Comparison of ENCODE assay signal across 9 cellular contexts in genomic region chr11:118914178-118914918, GRCh38. TPM values are rescaled to one million over a fixed set of nuclear protein-coding genes. Genes with fewer than 3 reads are reported as not detected.
A peak's percentile ranks its signal among the peaks of the same experiment; 100 is the strongest.
DNase-seq lines count a peak whose midpoint lies in the region; ATAC-seq and TF ChIP-seq lines count a peak whose summit lies in the region.
"Had no signal": no experiment of that assay in that cellular context is flagged by ENCODE, and none has a peak within 500 bp of the region (broad histone marks: within the 10 kb centered on the region; RNA-seq: fewer than 3 reads in every experiment).

No MANE protein-coding gene starts in this region.

- intact Hi-C loops in lower lobe of right lung (cut with DNase I), result no loop called here

- ATAC-seq in lower lobe of right lung (no peak), GM21390 (IDR thresholded peaks at IDR 0.05; ENCODE audit: unreplicated experiment) (no peak)

- H3K36me3 ChIP-seq in lower lobe of right lung, result no peaks in the 10 kb centered on the region
- peaks cover 0 to 2% of the 10 kb centered on the region in 2 donors for H3K36me3 ChIP-seq in stomach smooth muscle (ENCODE audit: control insufficient read depth in 2 of 2, insufficient read depth in 2 of 2, low read length in 2 of 2)

- H3K27me3 ChIP-seq in lower lobe of right lung (ENCODE audit: low read depth) (no peaks in the 10 kb centered on the region), stomach smooth muscle (ENCODE audit: control insufficient read depth in 1 of 2, insufficient read depth in 2 of 2, low read length in 2 of 2) (no peaks in the 10 kb centered on the region)

- H3K9me3 ChIP-seq in lower lobe of right lung (no peaks in the 10 kb centered on the region), stomach smooth muscle (ENCODE audit: control insufficient read depth in 2 of 2, low read length in 2 of 2) (no peaks in the 10 kb centered on the region)

- in situ Hi-C loops in GM13976 (cut with MboI; ENCODE audit: low sequenced_read_pairs, unreplicated experiment), result no loop called here

- DNase-seq in GM19238 (ENCODE audit: insufficient read length, low spot score) (peak; percentile 50), RPMI8226 (peak; percentile 48), anterior cingulate cortex (lab: John Stamatoyannopoulos, UW) (peak in 43 of 58 donors; percentile 22 to 77 (median 54)), lower lobe of right lung (no peak), SIG-M5 treated with dmso at 0.1 percent for 504 hours (lab: John Stamatoyannopoulos, UW; ENCODE audit: unreplicated experiment) (no peak), GM13976 (ENCODE audit: low spot score) (no peak)

- H3K27ac ChIP-seq in lower lobe of right lung (peak overlapping the region; percentile 90), stomach smooth muscle (ENCODE audit: low read length) (peak overlapping the region; percentile 95)

- peaks cover 99% of the 10 kb centered on the region for H3K4me1 ChIP-seq in lower lobe of right lung
- peaks cover 96% of the 10 kb centered on the region for H3K4me1 ChIP-seq in stomach smooth muscle (ENCODE audit: control insufficient read depth, insufficient read depth, low read length)

- H3K4me3 ChIP-seq in lower lobe of right lung (peak overlapping the region; percentile 24), stomach smooth muscle (ENCODE audit: low read length in 2 of 2) (peak overlapping the region; percentile 20 to 49)

- H3K9ac ChIP-seq in stomach smooth muscle (ENCODE audit: low read length in 2 of 2), result peak overlapping the region; percentile 29 to 80

- TF ChIP-seq CTCF in lower lobe of right lung (IDR thresholded peaks at IDR 0.05) (no peak), GM13976 (IDR thresholded peaks at IDR 0.05; ENCODE audit: borderline replicate concordance, control extremely low read depth, extremely low read depth, insufficient read depth, missing control alignments) (no peak)

RNA-seq across cellular contexts. Expression of gene BCL9L, which starts 11.4 kb away (rescaled TPM):
- 48.9 TPM for total RNA-seq in lower lobe of right lung

RNA-seq across cellular contexts. Expression of gene CXCR5, which starts 30.7 kb away (rescaled TPM):
- 0.09 TPM for total RNA-seq in lower lobe of right lung

RNA-seq across cellular contexts. Expression of gene UPK2, which starts 41.8 kb away (rescaled TPM):
- total RNA-seq in lower lobe of right lung, result not detected
- total RNA-seq: T-helper 2 cell treated with Interferon-gamma antibody and Interleukin-4, amounts not matched to agents 100 ng/mL and 5 ng/mL, for 36 hours had no signal

RNA-seq across cellular contexts. Expression of gene FOXR1, which starts 57.2 kb away (rescaled TPM):
- not detected for total RNA-seq in lower lobe of right lung
- total RNA-seq: T-helper 2 cell treated with Interferon-gamma antibody and Interleukin-4, amounts not matched to agents 100 ng/mL and 5 ng/mL, for 36 hours had no signal

Comparison
In these comparisons a context has a peak if more than half of its experiments do, and no peak if none do; other contexts are left out.
1. DNase-seq: peak in GM19238 (single experiment), RPMI8226 (single experiment) and anterior cingulate cortex (43 of 58); none in lower lobe of right lung (single experiment), SIG-M5 treated with dmso at 0.1 percent for 504 hours (single experiment) and GM13976 (single experiment).